20 cellular contexts compared by ENCODE assay signal in the genomic region with DNA sequence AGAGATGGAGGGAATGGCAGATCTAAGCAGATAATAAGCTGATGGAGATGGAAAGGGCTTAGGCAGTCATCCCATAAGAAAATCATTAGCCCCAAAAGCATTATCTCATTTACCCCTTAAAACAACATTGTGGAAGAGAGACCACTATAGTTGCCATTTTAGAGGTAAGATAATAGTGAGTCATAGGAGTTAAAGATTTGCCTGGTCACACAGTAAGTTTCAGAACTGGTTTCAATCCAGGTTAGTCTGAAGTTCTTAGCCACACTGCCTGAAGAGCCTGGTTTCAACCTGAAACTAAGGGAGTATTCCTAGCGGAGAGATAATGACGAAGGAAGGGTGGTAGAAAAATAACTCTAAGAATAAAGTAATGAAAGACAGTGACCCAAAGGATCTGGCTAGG. TPM values are rescaled to one million over a fixed set of nuclear protein-coding genes. Genes with fewer than 3 reads are reported as not detected.
DNase-seq lines count a peak whose midpoint lies in the region; ATAC-seq and TF ChIP-seq lines count a peak whose summit lies in the region.
"Had no signal": no experiment of that assay in that cellular context is flagged by ENCODE, and none has a peak within 500 bp of the region (broad histone marks: within the 10 kb centered on the region; RNA-seq: fewer than 3 reads in every experiment).

No MANE protein-coding gene starts in this region.

- DNase-seq in naive B cell, result no peak
- DNase-seq in CD4-positive, alpha-beta memory T cell, result no peak
- no peak for DNase-seq in CD4-positive, alpha-beta T cell
- DNase-seq in esophagus muscularis mucosa (ENCODE audit: extremely low spot score), result no peak
- DNase-seq: activated CD4-positive, alpha-beta T cell treated with anti-CD3 and anti-CD28 coated beads, Interleukin-2, amount 10 ng/mL, durations not matched to agents 7 days and 5 days; activated gamma-delta T cell treated with Interleukin-2 at 50 U/mL for 16 hours; amniotic stem cell; caudate nucleus; glutamatergic neuron; GOT3; lower lobe of right lung; naive thymus-derived CD4-positive, alpha-beta T cell; NCI-H2029; NCI-H524 treated with DMSO at 0.1 percent for 48 hours had no signal

- TF ChIP-seq EP300 in esophagus muscularis mucosa (IDR thresholded peaks at IDR 0.05), result no peak

- POLR2A ChIA-PET in CD4-positive, alpha-beta memory T cell (lab: Charles Lee; ENCODE audit: partially characterized antibody), result interaction anchor here (1.7 kb wide), 1 partner anchor 12 kb away, joined by 4 read pairs; no protein-coding TSS in a partner anchor
- POLR2A ChIA-PET in CD4-positive, alpha-beta T cell (lab: Charles Lee), result no interaction called here

- intact Hi-C loops in CD4-positive, alpha-beta memory T cell (cut with micrococcal nuclease), result no loop called here
- intact Hi-C loops in CD4-positive, alpha-beta T cell (cut with DNase I, micrococcal nuclease), result no loop called here
- intact Hi-C loops in esophagus muscularis mucosa (cut with DNase I), result no loop called here

- no peak for TF ChIP-seq CTCF in CD4-positive, alpha-beta T cell (IDR thresholded peaks at IDR 0.05)
- TF ChIP-seq CTCF in esophagus muscularis mucosa (IDR thresholded peaks at IDR 0.05), result no peak

- WGBS in esophagus muscularis mucosa, result 92% methylated on average over 2 of the region's 2 CpGs

- peaks cover 11% of the 10 kb centered on the region for H3K4me1 ChIP-seq in CD4-positive, alpha-beta memory T cell (ENCODE audit: insufficient read depth, low read length)
- H3K4me1 ChIP-seq in esophagus muscularis mucosa, result peaks cover 5 to 11% (median 8%) of the 10 kb centered on the region in 4 donors

- H3K4me1 Mint-ChIP-seq in IgD-negative memory B cell, result peaks cover 12 to 33% (median 27%) of the 10 kb centered on the region in 3 donors
- peaks cover 31 to 50% (median 39%) of the 10 kb centered on the region in 3 donors for H3K4me1 Mint-ChIP-seq in naive B cell
- H3K4me1 Mint-ChIP-seq in CD4-positive, alpha-beta memory T cell, result peaks cover 12 to 17% (median 14%) of the 10 kb centered on the region in 4 donors
- peaks cover 15% of the 10 kb centered on the region for H3K4me1 Mint-ChIP-seq in CD4-positive, alpha-beta T cell (ENCODE audit: low read depth)

- TF ChIP-seq POLR2A in esophagus muscularis mucosa (IDR thresholded peaks at IDR 0.05; ENCODE audit: low read depth), result no peak

- H3K27ac ChIP-seq in CD4-positive, alpha-beta memory T cell (ENCODE audit: low read depth, low read length), result no peak overlapping the region
- no peak overlapping the region for H3K27ac ChIP-seq in CD4-positive, alpha-beta T cell (ENCODE audit: low read depth, low read length)
- no peak overlapping the region for H3K27ac ChIP-seq in esophagus muscularis mucosa (replicated peaks in 1 of 4)
- H3K27ac ChIP-seq: lower lobe of right lung, SK-N-MC, skin epidermis had no signal

- H3K27me3 ChIP-seq in CD4-positive, alpha-beta memory T cell (ENCODE audit: insufficient read depth, low read length), result no peaks in the 10 kb centered on the region
- no peaks in the 10 kb centered on the region for H3K27me3 ChIP-seq in CD4-positive, alpha-beta T cell (ENCODE audit: control insufficient read depth, insufficient read depth, low read length)
- H3K27me3 ChIP-seq in esophagus muscularis mucosa, result no peaks in the 10 kb centered on the region

- ATAC-seq in GM18511 (IDR thresholded peaks at IDR 0.05; ENCODE audit: unreplicated experiment), result peak; percentile 61
- ATAC-seq in HG02588 (IDR thresholded peaks at IDR 0.05; ENCODE audit: unreplicated experiment), result peak; percentile 62
- ATAC-seq in naive B cell (ENCODE audit: low read depth in 2 of 2), result no peak
- ATAC-seq in HG02798 (IDR thresholded peaks at IDR 0.05; ENCODE audit: poor library complexity, unreplicated experiment), result no peak
- no peak for ATAC-seq in CD4-positive, alpha-beta T cell (ENCODE audit: poor library complexity)
- ATAC-seq: lower lobe of right lung; naive thymus-derived CD4-positive, alpha-beta T cell had no signal

- no peaks in the 10 kb centered on the region for H3K9me3 Mint-ChIP-seq in IgD-negative memory B cell
- peaks cover 0 to 4% (median 0%) of the 10 kb centered on the region in 7 donors for H3K9me3 Mint-ChIP-seq in naive B cell
- no peaks in the 10 kb centered on the region for H3K9me3 Mint-ChIP-seq in CD4-positive, alpha-beta memory T cell
- H3K9me3 Mint-ChIP-seq in CD4-positive, alpha-beta T cell, result no peaks in the 10 kb centered on the region
- H3K9me3 Mint-ChIP-seq: naive thymus-derived CD4-positive, alpha-beta T cell had no signal

- H3K27ac Mint-ChIP-seq in IgD-negative memory B cell, result peak overlapping the region; percentile 19 to 92 (median 60)
- peak overlapping the region; percentile 85 to 98 (median 92) for H3K27ac Mint-ChIP-seq in naive B cell
- no peak overlapping the region for H3K27ac Mint-ChIP-seq in CD4-positive, alpha-beta memory T cell
- H3K27ac Mint-ChIP-seq in CD4-positive, alpha-beta T cell, result no peak overlapping the region
- H3K27ac Mint-ChIP-seq: activated CD4-positive, alpha-beta T cell treated with anti-CD3 and anti-CD28 coated beads, Interleukin-2, amount 10 ng/mL, durations not matched to agents 7 days and 5 days; naive thymus-derived CD4-positive, alpha-beta T cell had no signal

- H3K27me3 Mint-ChIP-seq in IgD-negative memory B cell (peaks cover 3% of the 10 kb centered on the region), naive B cell (no peaks in the 10 kb centered on the region)
- H3K27me3 Mint-ChIP-seq in CD4-positive, alpha-beta memory T cell, result peaks cover 4% of the 10 kb centered on the region in 2 donors
- peaks cover 16% of the 10 kb centered on the region for H3K27me3 Mint-ChIP-seq in CD4-positive, alpha-beta T cell

- H3K4me3 Mint-ChIP-seq in IgD-negative memory B cell, result peak overlapping the region in 2 of 4 donors; percentile 6 to 15
- H3K4me3 Mint-ChIP-seq in naive B cell, result peak overlapping the region in 7 of 8 donors; percentile 33 to 79 (median 63)
- H3K4me3 Mint-ChIP-seq in CD4-positive, alpha-beta memory T cell, result no peak overlapping the region
- no peak overlapping the region for H3K4me3 Mint-ChIP-seq in CD4-positive, alpha-beta T cell
- H3K4me3 Mint-ChIP-seq: activated CD4-positive, alpha-beta T cell treated with anti-CD3 and anti-CD28 coated beads, Interleukin-2, amount 10 ng/mL, durations not matched to agents 7 days and 5 days; naive thymus-derived CD4-positive, alpha-beta T cell had no signal

- H3K4me3 ChIP-seq in CD4-positive, alpha-beta memory T cell (ENCODE audit: low read length in 2 of 2), result no peak overlapping the region
- H3K4me3 ChIP-seq in esophagus muscularis mucosa, result no peak overlapping the region
- H3K4me3 ChIP-seq: lower lobe of right lung, SK-N-MC, skin epidermis had no signal

- CTCF ChIA-PET in CD4-positive, alpha-beta memory T cell (lab: Charles Lee; ENCODE audit: partially characterized antibody), result no interaction called here
- CTCF ChIA-PET in CD4-positive, alpha-beta T cell (lab: Charles Lee), result no interaction called here

- no peaks in the 10 kb centered on the region for H3K36me3 ChIP-seq in CD4-positive, alpha-beta memory T cell (ENCODE audit: insufficient read depth, low read length)
- no peaks in the 10 kb centered on the region for H3K36me3 ChIP-seq in esophagus muscularis mucosa
- H3K36me3 ChIP-seq: lower lobe of right lung had no signal

- H3K36me3 Mint-ChIP-seq in IgD-negative memory B cell (no peaks in the 10 kb centered on the region), naive B cell (no peaks in the 10 kb centered on the region)
- no peaks in the 10 kb centered on the region for H3K36me3 Mint-ChIP-seq in CD4-positive, alpha-beta memory T cell
- no peaks in the 10 kb centered on the region for H3K36me3 Mint-ChIP-seq in CD4-positive, alpha-beta T cell (ENCODE audit: low read depth)

- no peaks in the 10 kb centered on the region for H3K9me3 ChIP-seq in CD4-positive, alpha-beta memory T cell (ENCODE audit: control insufficient read depth in 1 of 2, low read length in 2 of 2)
- H3K9me3 ChIP-seq in CD4-positive, alpha-beta T cell (ENCODE audit: control insufficient read depth, low read length), result no peaks in the 10 kb centered on the region
- no peaks in the 10 kb centered on the region for H3K9me3 ChIP-seq in esophagus muscularis mucosa
- H3K9me3 ChIP-seq: lower lobe of right lung had no signal

RNA-seq across cellular contexts. Expression of a gene that starts 13.0 kb away (rescaled TPM):
- polyA plus RNA-seq in IgD-negative memory B cell (14.2 TPM), naive B cell (ENCODE audit: low read depth in 6 of 6) (10 to 100 TPM; 16.7 to 32.8 (median 20.5) TPM)
- total RNA-seq in CD4-positive, alpha-beta memory T cell, result 10 to 100 TPM; 48.5 to 50.6 TPM
- 10 to 100 TPM; 12.9 to 19.0 TPM for polyA plus RNA-seq in CD4-positive, alpha-beta memory T cell
- total RNA-seq in CD4-positive, alpha-beta T cell, result 10 to 100 TPM; 42.6 to 45.9 TPM
- total RNA-seq in esophagus muscularis mucosa, result 10 to 100 TPM; 21.3 to 40.7 (median 28.7) TPM

RNA-seq across cellular contexts. Expression of a gene that starts 14.6 kb away (rescaled TPM):
- 18.0 TPM for polyA plus RNA-seq in IgD-negative memory B cell
- polyA plus RNA-seq in naive B cell (ENCODE audit: low read depth in 6 of 6), result 10 to 100 TPM; 17.2 to 27.8 (median 25.2) TPM
- total RNA-seq in CD4-positive, alpha-beta memory T cell, result 10 to 100 TPM; 14.3 to 17.4 TPM
- polyA plus RNA-seq in CD4-positive, alpha-beta memory T cell, result 10 to 100 TPM in 1 of 2 donors, 1 to 10 TPM in 1; 3.2 to 10.0 TPM
- total RNA-seq in CD4-positive, alpha-beta T cell, result 10 to 100 TPM; 17.5 to 22.5 TPM
- total RNA-seq in esophagus muscularis mucosa, result 10 to 100 TPM; 21.5 to 32.0 (median 25.4) TPM

Comparison
In these comparisons a context has a peak if more than half of its experiments do, and no peak if none do; other contexts are left out.
1. ATAC-seq: peak in GM18511 (single experiment) and HG02588 (single experiment); none in naive B cell (0 of 2), HG02798 (single experiment) and CD4-positive, alpha-beta T cell (single experiment).
2. H3K27ac Mint-ChIP-seq: peak in IgD-negative memory B cell (3 of 3) and naive B cell (6 of 6); none in CD4-positive, alpha-beta memory T cell (0 of 7) and CD4-positive, alpha-beta T cell (single experiment).
3. H3K4me3 Mint-ChIP-seq: peak in naive B cell (7 of 8); none in CD4-positive, alpha-beta memory T cell (0 of 8) and CD4-positive, alpha-beta T cell (single experiment).